ENCODE assay signal across 8 cellular contexts in the genomic region with DNA sequence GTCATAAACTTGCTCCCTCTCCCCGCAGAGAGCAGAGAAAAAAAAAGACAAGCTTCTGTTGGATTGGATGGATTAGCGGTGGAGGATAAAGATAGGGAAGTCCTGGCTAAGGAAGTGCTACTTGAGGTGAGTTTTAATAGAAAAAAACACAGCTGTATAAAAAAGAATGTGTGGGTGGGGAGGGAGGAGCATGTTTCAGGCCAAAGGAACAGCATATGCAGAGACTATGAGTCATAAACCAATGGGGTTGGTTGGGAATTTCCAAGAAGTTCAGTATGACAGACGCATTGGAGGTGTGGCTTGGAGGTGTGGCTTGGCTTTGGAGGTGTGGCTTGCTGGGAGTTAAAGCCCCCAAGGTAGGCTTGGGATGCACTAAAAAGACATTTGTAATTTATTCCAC.
A peak's percentile ranks its signal among the peaks of the same experiment; 100 is the strongest.
DNase-seq lines count a peak whose midpoint lies in the region; ATAC-seq and TF ChIP-seq lines count a peak whose summit lies in the region.

No MANE protein-coding gene starts in this region.

- no peaks in the 10 kb centered on the region for H3K4me1 ChIP-seq in psoas muscle

- H3K4me3 ChIP-seq in psoas muscle, result no peak overlapping the region

- no peak overlapping the region for H3K27ac Mint-ChIP-seq in activated CD8-positive, alpha-beta T cell treated with anti-CD3 and anti-CD28 coated beads, Interleukin-2, amount 10 ng/mL, durations not matched to agents 7 days and 5 days

- no peaks in the 10 kb centered on the region for H3K27me3 ChIP-seq in psoas muscle (ENCODE audit: insufficient read depth in 3 of 3, low read length in 2 of 3)

- H3K9me3 ChIP-seq in psoas muscle, result no peaks in the 10 kb centered on the region

- H3K36me3 Mint-ChIP-seq in activated CD8-positive, alpha-beta T cell treated with anti-CD3 and anti-CD28 coated beads, Interleukin-2, amount 10 ng/mL, durations not matched to agents 7 days and 5 days (ENCODE audit: low read depth), result no peaks in the 10 kb centered on the region

- H3K27ac ChIP-seq in psoas muscle, result no peak overlapping the region

- DNase-seq in COLO829 (ENCODE audit: low spot score), result peak; percentile 82
- DNase-seq in activated CD8-positive, alpha-beta T cell treated with anti-CD3 and anti-CD28 coated beads, Interleukin-2, amount 10 ng/mL, durations not matched to agents 7 days and 5 days, result peak; percentile 23
- peak in 1 of 2 donors; percentile 16 for DNase-seq in left colon
- DNase-seq in GM19238 (ENCODE audit: insufficient read length, low spot score), result no peak
- DNase-seq in NCI-H82 treated with DMSO at 0.1 percent for 48 hours (lab: John Stamatoyannopoulos, UW; ENCODE audit: unreplicated experiment), result no peak
- DNase-seq in psoas muscle, result no peak

- no peaks in the 10 kb centered on the region for H3K36me3 ChIP-seq in psoas muscle (ENCODE audit: insufficient read depth in 1 of 2, low read depth in 1 of 2)

- WGBS in psoas muscle, 3 donors, result 59 to 74% (median 61%) methylated on average over 3 of the region's 3 CpGs

- H3K27me3 Mint-ChIP-seq in activated CD8-positive, alpha-beta T cell treated with anti-CD3 and anti-CD28 coated beads, Interleukin-2, amount 10 ng/mL, durations not matched to agents 7 days and 5 days (ENCODE audit: low read depth), result no peaks in the 10 kb centered on the region

- ATAC-seq in GM21367 (IDR thresholded peaks at IDR 0.05; ENCODE audit: unreplicated experiment) (peak; percentile 97), HG03520 (IDR thresholded peaks at IDR 0.05; ENCODE audit: unreplicated experiment) (peak; percentile 90), left colon (peak; percentile 92), psoas muscle (no peak)
- no peak for ATAC-seq in activated CD8-positive, alpha-beta T cell treated with anti-CD3 and anti-CD28 coated beads, Interleukin-2, amount 10 ng/mL, durations not matched to agents 7 days and 5 days

- POLR2A ChIA-PET in activated CD8-positive, alpha-beta T cell treated with anti-CD3 and anti-CD28 coated beads, Interleukin-2, amount 10 ng/mL, durations not matched to agents 7 days and 5 days (lab: Charles Lee), result no interaction called here

- H3K4me3 Mint-ChIP-seq in activated CD8-positive, alpha-beta T cell treated with anti-CD3 and anti-CD28 coated beads, Interleukin-2, amount 10 ng/mL, durations not matched to agents 7 days and 5 days, result no peak overlapping the region

- H3K4me1 Mint-ChIP-seq in activated CD8-positive, alpha-beta T cell treated with anti-CD3 and anti-CD28 coated beads, Interleukin-2, amount 10 ng/mL, durations not matched to agents 7 days and 5 days (ENCODE audit: low read depth), result peaks cover 6% of the 10 kb centered on the region

- no peak for TF ChIP-seq CTCF in psoas muscle (IDR thresholded peaks at IDR 0.05)

- CTCF ChIA-PET in activated CD8-positive, alpha-beta T cell treated with anti-CD3 and anti-CD28 coated beads, Interleukin-2, amount 10 ng/mL, durations not matched to agents 7 days and 5 days (lab: Charles Lee), result no interaction called here

- no peaks in the 10 kb centered on the region for H3K9me3 Mint-ChIP-seq in activated CD8-positive, alpha-beta T cell treated with anti-CD3 and anti-CD28 coated beads, Interleukin-2, amount 10 ng/mL, durations not matched to agents 7 days and 5 days (ENCODE audit: insufficient read depth)

- intact Hi-C loops in left colon (cut with DNase I, micrococcal nuclease) (no loop called here), psoas muscle (cut with DNase I) (no loop called here)

Comparison
In these comparisons a context has a peak if more than half of its experiments do, and no peak if none do; other contexts are left out.
1. DNase-seq: peak in COLO829 (single experiment) and activated CD8-positive, alpha-beta T cell treated with anti-CD3 and anti-CD28 coated beads, Interleukin-2, amount 10 ng/mL, durations not matched to agents 7 days and 5 days (single experiment); none in GM19238 (single experiment), NCI-H82 treated with DMSO at 0.1 percent for 48 hours (single experiment) and psoas muscle (0 of 2).
2. ATAC-seq: peak in GM21367 (single experiment), HG03520 (single experiment) and left colon (single experiment); none in activated CD8-positive, alpha-beta T cell treated with anti-CD3 and anti-CD28 coated beads, Interleukin-2, amount 10 ng/mL, durations not matched to agents 7 days and 5 days (single experiment) and psoas muscle (0 of 4).